8 cellular contexts compared by ENCODE assay signal in genomic region chr4:7539659-7540058, GRCh38.
DNase-seq lines count a peak whose midpoint lies in the region; ATAC-seq and TF ChIP-seq lines count a peak whose summit lies in the region.

No MANE protein-coding gene starts in this region.

- DNase-seq in stimulated activated CD4-positive, alpha-beta T cell treated with anti-CD3 and anti-CD28 coated beads, Interleukin-12 subunit alpha, Interleukin-12 subunit beta, amount 100 ng/mL, for 48 hours (ENCODE audit: low read depth in 2 of 3, low spot score in 1 of 3), result peak; percentile 1 to 34 (median 11)
- no peak for DNase-seq in stimulated activated CD4-positive, alpha-beta T cell treated with anti-CD3 and anti-CD28 coated beads, Interleukin-12 subunit alpha, Interleukin-12 subunit beta, amount 100 ng/mL, for 4 hours
- DNase-seq in T-helper 1 cell (peak; percentile 45 to 71 (median 55)), NCI-H2081 treated with DMSO at 0.1 percent for 48 hours (lab: John Stamatoyannopoulos, UW) (no peak), endothelial cell (ENCODE audit: low spot score) (no peak)
- peak; percentile 12 for DNase-seq in effector CD4-positive, alpha-beta T cell
- DNase-seq in stimulated activated naive CD4-positive, alpha-beta T cell treated with Interleukin-2 at 50 U/mL for 16 hours (lab: John Stamatoyannopoulos, UW), result peak; percentile 18

- no peaks in the 10 kb centered on the region for H3K4me1 Mint-ChIP-seq in endothelial cell (ENCODE audit: unreplicated experiment)

- no peak for ATAC-seq in HG03460 (IDR thresholded peaks at IDR 0.05; ENCODE audit: unreplicated experiment)

- peaks cover 7% of the 10 kb centered on the region for H3K27me3 Mint-ChIP-seq in endothelial cell (ENCODE audit: unreplicated experiment)

- no peaks in the 10 kb centered on the region for H3K9me3 Mint-ChIP-seq in endothelial cell (ENCODE audit: unreplicated experiment)

- no peak for TF ChIP-seq CTCF in endothelial cell (IDR thresholded peaks at IDR 0.05; ENCODE audit: unreplicated experiment)

- H3K27ac Mint-ChIP-seq in endothelial cell (ENCODE audit: unreplicated experiment), result no peak overlapping the region

- peaks cover 4% of the 10 kb centered on the region for H3K36me3 Mint-ChIP-seq in endothelial cell (ENCODE audit: low read depth, unreplicated experiment)

- no peak overlapping the region for H3K4me3 Mint-ChIP-seq in endothelial cell (ENCODE audit: unreplicated experiment)

Comparison
In these comparisons a context has a peak if more than half of its experiments do, and no peak if none do; other contexts are left out.
1. DNase-seq: peak in stimulated activated CD4-positive, alpha-beta T cell treated with anti-CD3 and anti-CD28 coated beads, Interleukin-12 subunit alpha, Interleukin-12 subunit beta, amount 100 ng/mL, for 48 hours (3 of 3), T-helper 1 cell (5 of 5), effector CD4-positive, alpha-beta T cell (single experiment) and stimulated activated naive CD4-positive, alpha-beta T cell treated with Interleukin-2 at 50 U/mL for 16 hours (single experiment); none in stimulated activated CD4-positive, alpha-beta T cell treated with anti-CD3 and anti-CD28 coated beads, Interleukin-12 subunit alpha, Interleukin-12 subunit beta, amount 100 ng/mL, for 4 hours (single experiment), NCI-H2081 treated with DMSO at 0.1 percent for 48 hours (single experiment) and endothelial cell (single experiment).